ENCODE assay signal across 8 cellular contexts in the genomic region with DNA sequence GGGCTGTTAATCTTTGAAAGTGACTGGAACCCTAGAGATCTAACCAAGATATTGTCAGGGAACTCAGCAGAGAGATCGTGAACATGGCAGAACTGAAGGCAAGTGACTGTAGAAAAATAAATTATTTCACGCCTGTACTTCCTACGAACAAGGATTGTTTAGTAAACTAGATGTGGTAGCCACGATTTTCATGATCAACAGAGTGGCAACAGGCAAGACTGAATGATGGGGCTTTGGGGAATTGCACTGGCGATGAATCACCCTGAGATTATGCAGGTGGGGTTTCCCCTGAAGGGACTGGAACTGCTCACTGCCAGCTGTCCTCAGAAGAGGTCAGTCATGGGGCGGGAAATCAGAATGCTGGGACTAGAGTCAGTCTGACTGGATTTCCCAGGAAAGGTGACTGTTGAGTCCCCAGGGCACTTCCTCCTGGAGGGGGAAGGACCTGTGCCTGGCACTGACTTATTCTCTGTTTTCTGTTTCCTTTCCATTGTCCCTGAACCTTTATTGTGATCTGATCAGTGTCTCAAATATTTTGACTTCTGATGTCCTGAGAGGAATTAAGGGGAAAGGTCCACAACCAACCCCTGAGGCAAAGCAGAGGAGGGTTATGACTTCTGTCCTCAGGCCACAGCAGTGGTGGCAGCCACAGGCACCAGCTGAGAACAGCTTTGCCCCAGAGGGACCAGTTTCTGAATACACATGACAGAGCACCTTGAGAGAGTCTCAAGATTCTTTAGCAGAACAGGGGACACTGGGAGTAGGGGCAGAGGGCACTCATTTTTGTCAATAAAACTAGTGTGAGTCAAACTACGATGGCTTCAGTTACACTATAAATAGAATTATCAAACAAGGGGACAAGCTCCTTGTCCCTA.
DNase-seq lines count a peak whose midpoint lies in the region; ATAC-seq, FAIRE-seq and TF ChIP-seq lines count a peak whose summit lies in the region.

No MANE protein-coding gene starts in this region.

- H3K27ac Mint-ChIP-seq in mesothelial cell of epicardium, result peak overlapping the region; percentile 45

- TF ChIP-seq CTCF in astrocyte of the cerebellum (IDR thresholded peaks at IDR 0.05; ENCODE audit: low read depth, low read length, missing control alignments), result no peak
- no peak for TF ChIP-seq CTCF in mesothelial cell of epicardium (IDR thresholded peaks at IDR 0.05; ENCODE audit: unreplicated experiment)

- H3K9me3 Mint-ChIP-seq in mesothelial cell of epicardium, result peaks cover 7% of the 10 kb centered on the region

- in situ Hi-C loops in astrocyte of the cerebellum (cut with HindIII; ENCODE audit: low sequenced_read_pairs), result no loop called here

- no peak for FAIRE-seq in frontal cortex (lab: Jason Lieb, UNC)

- H3K9me3 ChIP-seq in MG63, result no peaks in the 10 kb centered on the region

- H3K36me3 ChIP-seq in MG63, result no peaks in the 10 kb centered on the region

- H3K27me3 ChIP-seq in MG63, result no peaks in the 10 kb centered on the region

- DNase-seq in HCEC 1CT, result peak; percentile 55
- DNase-seq in MG63, result peak; percentile 69
- peak; percentile 5 for DNase-seq in astrocyte of the cerebellum (ENCODE audit: low read depth)
- DNase-seq in mesothelial cell of epicardium (ENCODE audit: low spot score in 2 of 2, unreplicated experiment in 2 of 2), result no peak
- no peak for DNase-seq in frontal cortex (ENCODE audit: low spot score in 2 of 2)
- DNase-seq in NCI-H524 treated with DMSO at 0.1 percent for 48 hours (lab: John Stamatoyannopoulos, UW), result no peak
- DNase-seq in NCI-H82 (lab: John Stamatoyannopoulos, UW), result no peak

- H3K27me3 Mint-ChIP-seq in mesothelial cell of epicardium (ENCODE audit: low read depth), result no peaks in the 10 kb centered on the region

- H3K4me3 ChIP-seq in MG63 (no peak overlapping the region), astrocyte of the cerebellum (ENCODE audit: low read depth, low read length) (no peak overlapping the region)

- H3K36me3 Mint-ChIP-seq in mesothelial cell of epicardium, result peaks cover 3% of the 10 kb centered on the region

- no peak overlapping the region for H3K4me3 Mint-ChIP-seq in mesothelial cell of epicardium

- peaks cover 19% of the 10 kb centered on the region for H3K4me1 Mint-ChIP-seq in mesothelial cell of epicardium

- ATAC-seq in GM18502 (IDR thresholded peaks at IDR 0.05; ENCODE audit: poor library complexity, unreplicated experiment), result peak; percentile 69

Comparison
In these comparisons a context has a peak if more than half of its experiments do, and no peak if none do; other contexts are left out.
1. DNase-seq: peak in HCEC 1CT (single experiment), MG63 (single experiment) and astrocyte of the cerebellum (single experiment); none in mesothelial cell of epicardium (0 of 2), frontal cortex (0 of 2), NCI-H524 treated with DMSO at 0.1 percent for 48 hours (single experiment) and NCI-H82 (single experiment).